32 cellular contexts compared by ENCODE assay signal in the genomic region with DNA sequence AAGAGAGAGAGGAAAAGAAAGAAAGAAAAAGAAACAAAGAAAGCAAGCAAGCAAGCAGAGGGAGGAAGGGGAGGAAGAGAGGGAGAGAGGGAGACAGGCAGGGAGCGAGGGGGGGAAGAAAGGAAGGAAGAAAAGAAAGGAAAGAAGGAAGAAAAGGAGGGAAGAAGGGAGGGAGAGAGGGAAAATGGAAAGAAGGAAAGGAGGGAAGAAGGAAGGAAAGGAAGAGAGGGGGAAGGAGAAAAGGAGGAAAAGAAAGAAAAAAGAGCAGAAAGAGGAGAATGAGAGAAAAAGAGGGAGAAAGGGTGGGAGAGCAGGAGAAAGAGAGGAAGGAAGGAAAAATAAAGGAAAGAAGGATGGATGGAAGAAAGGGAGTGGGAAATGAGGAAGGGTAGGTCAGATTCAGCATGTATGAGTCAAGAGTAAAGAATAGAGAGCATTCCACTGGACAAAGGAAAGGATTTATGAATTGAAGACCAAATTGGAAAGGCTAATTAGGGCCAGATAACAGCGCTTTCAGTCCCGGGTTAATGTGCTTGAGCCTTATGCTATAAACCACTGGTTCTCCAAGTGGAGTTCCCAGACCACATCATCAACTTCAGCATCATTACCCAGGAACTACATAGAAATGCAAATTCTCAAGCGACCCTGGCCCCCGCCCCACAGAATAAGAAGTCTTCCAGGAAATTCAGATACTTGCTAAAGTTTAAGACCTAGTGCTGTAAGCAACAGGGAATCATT.
"Had no signal": no experiment of that assay in that cellular context is flagged by ENCODE, and none has a peak within 500 bp of the region (broad histone marks: within the 10 kb centered on the region; RNA-seq: fewer than 3 reads in every experiment).

No MANE protein-coding gene starts in this region.

- H3K27me3 Mint-ChIP-seq: dendritic cell treated with granulocyte-macrophage colony-stimulating factor and Interleukin-4, amounts not matched to agents 40 ng/mL and 50 ng/mL, for 4 days; stimulated activated naive CD8-positive, alpha-beta T cell treated with anti-CD3 and anti-CD28 coated beads, Interleukin-15, Interleukin-2, amounts not matched to agents 100 ng/mL and 50 ng/mL, for 24 hours had no signal

- H3K36me3 ChIP-seq: colonic mucosa, gastrocnemius medialis, heart right ventricle, left lung, ovary, suprapubic skin, transverse colon, upper lobe of right lung, uterus had no signal

- H3K36me3 Mint-ChIP-seq: mesothelial cell of epicardium; stimulated activated naive B cell treated with anti-CD40 and anti-IgM and Interleukin-4, amounts not matched to agents 10 μg/mL and 1 μg/mL and 100 μg/mL, for 72 hours had no signal

- H3K4me3 Mint-ChIP-seq: dendritic cell treated with granulocyte-macrophage colony-stimulating factor and Interleukin-4, amounts not matched to agents 40 ng/mL and 50 ng/mL, for 4 days; endodermal cell; mesothelial cell of epicardium; naive thymus-derived CD4-positive, alpha-beta T cell; nephron; stimulated activated naive B cell treated with anti-CD40 and anti-IgM and Interleukin-4, amounts not matched to agents 10 μg/mL and 1 μg/mL and 100 μg/mL, for 72 hours; stimulated activated naive CD8-positive, alpha-beta T cell treated with anti-CD3 and anti-CD28 coated beads, Interleukin-15, Interleukin-2, amounts not matched to agents 100 ng/mL and 50 ng/mL, for 24 hours had no signal

- H3K9me3 ChIP-seq: colonic mucosa, heart right ventricle, left lung, mucosa of descending colon, psoas muscle, suprapubic skin, transverse colon, upper lobe of right lung, uterus had no signal

- H3K27ac ChIP-seq: colonic mucosa, epithelial cell of prostate, gastrocnemius medialis, heart right ventricle, left lung, ovary, psoas muscle, suprapubic skin, transverse colon, upper lobe of right lung, uterus had no signal

- H3K27me3 ChIP-seq: colonic mucosa, gastrocnemius medialis, ovary, transverse colon, upper lobe of right lung, uterus had no signal

- H3K27ac Mint-ChIP-seq: dendritic cell treated with granulocyte-macrophage colony-stimulating factor and Interleukin-4, amounts not matched to agents 40 ng/mL and 50 ng/mL, for 4 days; endodermal cell; mesothelial cell of epicardium; naive thymus-derived CD4-positive, alpha-beta T cell; nephron; stimulated activated naive B cell treated with anti-CD40 and anti-IgM and Interleukin-4, amounts not matched to agents 10 μg/mL and 1 μg/mL and 100 μg/mL, for 72 hours; stimulated activated naive CD8-positive, alpha-beta T cell treated with anti-CD3 and anti-CD28 coated beads, Interleukin-15, Interleukin-2, amounts not matched to agents 100 ng/mL and 50 ng/mL, for 24 hours had no signal

- H3K4me1 ChIP-seq: colonic mucosa, gastrocnemius medialis, heart right ventricle, left lung, psoas muscle, suprapubic skin, transverse colon, upper lobe of right lung, uterus had no signal

- ATAC-seq: esophagus mucosa; gastrocnemius medialis; heart right ventricle; left cardiac atrium; left lung; mucosa of descending colon; naive thymus-derived CD4-positive, alpha-beta T cell; psoas muscle; right cardiac atrium; stimulated activated naive B cell treated with anti-CD40 and anti-IgM and Interleukin-4, amounts not matched to agents 10 μg/mL and 1 μg/mL and 100 μg/mL, for 72 hours; upper lobe of right lung had no signal

- H3K4me3 ChIP-seq: colonic mucosa, gastrocnemius medialis, heart right ventricle, left lung, mucosa of descending colon, ovary, psoas muscle, suprapubic skin, transverse colon, upper lobe of right lung, uterus had no signal

- DNase-seq: colonic mucosa; effector CD8-positive, alpha-beta T cell; endodermal cell; foreskin fibroblast; gastrocnemius medialis; heart right ventricle; hippocampal formation; left cardiac atrium; left lung; mesenchymal stem cell; mucosa of descending colon; naive thymus-derived CD4-positive, alpha-beta T cell; occipital lobe; ovary; posterior cingulate gyrus; psoas muscle; right cardiac atrium; small intestine; stimulated activated CD4-positive, alpha-beta T cell treated with anti-CD3 and anti-CD28 coated beads, Interleukin-15, amount 100 ng/mL, for 24 hours; stimulated activated CD4-positive, alpha-beta T cell treated with anti-CD3 and anti-CD28 coated beads, Interleukin-2, amount 100 ng/mL, for 48 hours; stimulated activated naive B cell treated with anti-CD40 and anti-IgM and Interleukin-4, amounts not matched to agents 10 μg/mL and 1 μg/mL and 100 μg/mL, for 72 hours; transverse colon; upper lobe of right lung; uterus had no signal

- H3K4me1 Mint-ChIP-seq: mesothelial cell of epicardium; naive thymus-derived CD4-positive, alpha-beta T cell; stimulated activated naive B cell treated with anti-CD40 and anti-IgM and Interleukin-4, amounts not matched to agents 10 μg/mL and 1 μg/mL and 100 μg/mL, for 72 hours had no signal

- H3K9me3 Mint-ChIP-seq: dendritic cell treated with granulocyte-macrophage colony-stimulating factor and Interleukin-4, amounts not matched to agents 40 ng/mL and 50 ng/mL, for 4 days; endodermal cell; mesothelial cell of epicardium had no signal

- FAIRE-seq: islet of Langerhans, small intestine had no signal
